ENCODE assay signal across 14 cellular contexts in the genomic region with DNA sequence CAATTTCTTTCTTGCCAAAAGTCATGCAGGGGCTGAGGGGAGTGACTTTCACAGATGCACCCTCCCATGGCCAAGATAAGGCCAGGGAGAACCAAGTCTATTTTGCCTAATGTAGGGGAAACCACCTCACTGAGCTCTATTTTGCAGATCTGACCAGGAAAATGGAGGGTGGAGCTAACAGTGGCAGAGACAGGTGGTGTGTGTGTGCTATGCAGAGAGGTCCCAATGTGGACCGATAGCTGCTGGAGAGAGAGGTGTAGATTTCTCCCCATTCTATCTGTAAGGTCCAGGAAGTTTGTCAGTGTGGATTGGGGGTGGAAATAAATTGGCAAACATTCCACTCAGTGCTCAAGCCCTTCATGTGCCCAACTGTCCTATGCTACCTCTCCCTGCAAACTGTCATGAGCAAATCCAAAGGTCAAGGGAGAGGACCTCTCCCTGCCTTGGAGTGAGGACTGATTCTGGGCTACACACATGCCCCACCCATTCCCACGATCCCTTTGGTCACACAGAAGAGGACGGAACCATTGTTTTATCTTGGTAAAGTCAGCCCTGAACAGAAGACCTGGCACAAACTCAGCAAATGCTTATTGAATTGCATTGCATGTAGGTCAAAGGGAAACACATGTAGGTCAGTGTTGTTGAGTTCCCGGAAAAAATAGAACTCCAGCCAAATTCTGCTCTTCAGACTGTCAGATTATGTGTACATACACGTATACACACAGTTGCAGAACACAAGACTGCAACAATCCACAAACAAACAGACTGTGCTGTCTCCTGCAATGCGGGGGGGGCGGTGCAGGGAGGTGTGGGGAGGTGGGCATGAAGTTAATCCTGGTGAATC.
DNase-seq lines count a peak whose midpoint lies in the region; ATAC-seq and TF ChIP-seq lines count a peak whose summit lies in the region.
"Had no signal": no experiment of that assay in that cellular context is flagged by ENCODE, and none has a peak within 500 bp of the region (broad histone marks: within the 10 kb centered on the region; RNA-seq: fewer than 3 reads in every experiment).

No MANE protein-coding gene starts in this region.

- H3K9me3 Mint-ChIP-seq in H9, result no peaks in the 10 kb centered on the region
- H3K9me3 Mint-ChIP-seq: activated naive CD4-positive, alpha-beta T cell treated with anti-CD3 and anti-CD28 coated beads for 36 hours; GM23338 had no signal

- H3K23me2 ChIP-seq in H9 (ENCODE audit: insufficient read length, low read depth, low read length, poor library complexity, severe bottlenecking), result no peaks in the 10 kb centered on the region

- H3K27ac Mint-ChIP-seq in H9, result no peak overlapping the region
- H3K27ac Mint-ChIP-seq: activated naive CD4-positive, alpha-beta T cell treated with anti-CD3 and anti-CD28 coated beads for 36 hours; GM23338 had no signal

- no peak overlapping the region for H2AK5ac ChIP-seq in H9 (ENCODE audit: insufficient read length, low read length)
- no peak overlapping the region for H2AK5ac ChIP-seq in trophoblast cell (ENCODE audit: low read length)

- H3K14ac ChIP-seq in H9 (ENCODE audit: insufficient read depth, low read length) (no peak overlapping the region), trophoblast cell (ENCODE audit: low read length) (no peak overlapping the region)

- no peak overlapping the region for H3K23ac ChIP-seq in H9 (ENCODE audit: insufficient read length, low read depth, low read length)
- H3K23ac ChIP-seq in trophoblast cell (ENCODE audit: low read length), result no peak overlapping the region

- WGBS in H9 (ENCODE audit: extremely low coverage, insufficient read length, low lambda C conversion rate), result no CpG with 5 or more reads among the region's 7 CpGs
- no CpG with 5 or more reads among the region's 7 CpGs for WGBS in trophoblast cell (ENCODE audit: extremely low coverage, insufficient coverage, insufficient read length)

- no peak overlapping the region for H2BK12ac ChIP-seq in H9 (ENCODE audit: insufficient read length, low read depth, low read length)
- H2BK12ac ChIP-seq in trophoblast cell (ENCODE audit: low read length), result no peak overlapping the region

- H4K12ac ChIP-seq in trophoblast cell (ENCODE audit: low read depth, low read length), result no peak overlapping the region

- H3K4me3 Mint-ChIP-seq in H9, result no peak overlapping the region
- H3K4me3 Mint-ChIP-seq: activated naive CD4-positive, alpha-beta T cell treated with anti-CD3 and anti-CD28 coated beads for 36 hours; GM23338 had no signal

- H3K56ac ChIP-seq in H9 (ENCODE audit: insufficient read length, low read depth, low read length), result no peak overlapping the region

- H2BK5ac ChIP-seq in H9 (ENCODE audit: insufficient read length, low read length) (no peak overlapping the region), trophoblast cell (ENCODE audit: low read depth, low read length, poor library complexity) (no peak overlapping the region)

- DNase-seq in H9, result no peak
- DNase-seq in astrocyte of the spinal cord (ENCODE audit: low read depth, low spot score), result peak; percentile 25
- peak in 1 of 2 donors; percentile 94 for DNase-seq in cardiac muscle cell (ENCODE audit: low read depth in 1 of 2, low spot score in 1 of 2)
- no peak for DNase-seq in trophoblast cell
- DNase-seq in activated CD4-positive, alpha-beta T cell treated with anti-CD3 and anti-CD28 coated beads, Interleukin-2, amount 50 U/mL, for 1 hour, result no peak
- no peak for DNase-seq in nucleus accumbens (lab: John Stamatoyannopoulos, UW)
- DNase-seq: activated naive CD4-positive, alpha-beta T cell treated with anti-CD3 and anti-CD28 coated beads for 36 hours; MG63; NCI-H345; T1000 had no signal

- H3K18ac ChIP-seq in H9 (ENCODE audit: insufficient read length, low read depth, low read length) (no peak overlapping the region), trophoblast cell (ENCODE audit: low read length) (no peak overlapping the region)

- no peak overlapping the region for H2BK120ac ChIP-seq in H9 (ENCODE audit: low read depth, low read length, poor library complexity, severe bottlenecking)
- H2BK120ac ChIP-seq in trophoblast cell (ENCODE audit: insufficient read depth, low read length, poor library complexity), result no peak overlapping the region

- H2AFZ ChIP-seq in H9 (ENCODE audit: low read length) (no peak overlapping the region), trophoblast cell (ENCODE audit: insufficient read depth, low read length, poor library complexity) (no peak overlapping the region)
- H2AFZ ChIP-seq: GM23338 had no signal

- H3K4ac ChIP-seq in H9 (ENCODE audit: low read depth, low read length) (no peak overlapping the region), trophoblast cell (ENCODE audit: low read depth, low read length) (no peak overlapping the region)

- no peak overlapping the region for H3T11ph ChIP-seq in H9 (ENCODE audit: low read length)

- H3K9me3 ChIP-seq in H9 (ENCODE audit: control insufficient read depth, low read depth, low read length), result no peaks in the 10 kb centered on the region
- no peaks in the 10 kb centered on the region for H3K9me3 ChIP-seq in cardiac muscle cell (ENCODE audit: low read depth)
- H3K9me3 ChIP-seq in trophoblast cell (ENCODE audit: insufficient read depth, low read depth, low read length), result no peaks in the 10 kb centered on the region
- H3K9me3 ChIP-seq: MG63 had no signal

- H3K9ac ChIP-seq in H9 (ENCODE audit: extremely low read depth, insufficient read length, low read length) (no peak overlapping the region), trophoblast cell (ENCODE audit: low read length) (peak overlapping the region; percentile 11)

- H3K36me3 Mint-ChIP-seq in H9 (ENCODE audit: insufficient read depth in 1 of 3, low read depth in 3 of 3), result peaks cover 0 to 18% (median 7%) of the 10 kb centered on the region in 3 experiments; a peak in 4 of 7 replicates

- H3K4me2 ChIP-seq in H9 (ENCODE audit: insufficient read depth, insufficient read length, low read length), result no peak overlapping the region
- H3K4me2 ChIP-seq in trophoblast cell (ENCODE audit: low read length), result no peak overlapping the region
- H3K4me2 ChIP-seq: GM23338 had no signal

- ATAC-seq in GM21576 (IDR thresholded peaks at IDR 0.05; ENCODE audit: unreplicated experiment) (no peak), HG02610 (IDR thresholded peaks at IDR 0.05; ENCODE audit: unreplicated experiment) (no peak)
- ATAC-seq: GM23338 had no signal

- H4K20me1 ChIP-seq in H9 (ENCODE audit: control insufficient read depth, insufficient read depth, insufficient read length), result no peaks in the 10 kb centered on the region

- H3K79me1 ChIP-seq in H9 (ENCODE audit: insufficient read depth, low read depth, low read length, poor library complexity, severe bottlenecking) (no peaks in the 10 kb centered on the region), trophoblast cell (ENCODE audit: low read length) (no peaks in the 10 kb centered on the region)

- H3K4me1 Mint-ChIP-seq in H9, result peaks cover 0 to 5% of the 10 kb centered on the region in 2 experiments; a peak in 1 of 4 replicates
- H3K4me1 Mint-ChIP-seq: GM23338 had no signal

- H3K27me3 ChIP-seq in H9 (ENCODE audit: insufficient read depth, low read length) (no peaks in the 10 kb centered on the region; the same call in 1 of the 2 replicates), cardiac muscle cell (no peaks in the 10 kb centered on the region), trophoblast cell (ENCODE audit: insufficient read depth, low read length) (no peaks in the 10 kb centered on the region)
- H3K27me3 ChIP-seq: MG63 had no signal

- H4K91ac ChIP-seq in H9 (ENCODE audit: insufficient read length, low read depth, low read length) (no peak overlapping the region), trophoblast cell (ENCODE audit: low read depth, low read length) (no peak overlapping the region)

- H3K27ac ChIP-seq in H9 (ENCODE audit: insufficient read length, low read depth, low read length) (no peak overlapping the region), cardiac muscle cell (peak overlapping the region; percentile 58), trophoblast cell (ENCODE audit: low read depth, low read length) (no peak overlapping the region)
- H3K27ac ChIP-seq: RWPE1 had no signal

- H3K79me2 ChIP-seq in H9 (ENCODE audit: insufficient read depth, low read length), result no peaks in the 10 kb centered on the region
- no peaks in the 10 kb centered on the region for H3K79me2 ChIP-seq in trophoblast cell (ENCODE audit: control insufficient read depth, insufficient read depth, low read length, poor library complexity)

- in situ Hi-C loops in astrocyte of the spinal cord (cut with HindIII; ENCODE audit: low sequenced_read_pairs), result no loop called here

- no peaks in the 10 kb centered on the region for H3K4me1 ChIP-seq in H9 (ENCODE audit: insufficient read depth, low read length)
- peaks cover 19% of the 10 kb centered on the region for H3K4me1 ChIP-seq in cardiac muscle cell (ENCODE audit: low read depth)
- no peaks in the 10 kb centered on the region for H3K4me1 ChIP-seq in trophoblast cell (ENCODE audit: control insufficient read depth in 1 of 2, insufficient read depth in 2 of 2, low read length in 2 of 2)

- peak overlapping the region; percentile 38 for H4K5ac ChIP-seq in H9 (ENCODE audit: insufficient read length, low read depth, low read length)

- TF ChIP-seq CTCF in H9 (conservative IDR thresholded peaks at IDR 0.05) (no peak), astrocyte of the spinal cord (IDR thresholded peaks at IDR 0.05; ENCODE audit: low read depth, low read length) (no peak), cardiac muscle cell (IDR thresholded peaks at IDR 0.05; ENCODE audit: low read depth, low read length) (no peak)

- no peak overlapping the region for H2BK20ac ChIP-seq in H9 (ENCODE audit: low read depth, low read length, poor library complexity, severe bottlenecking)

- H3K4me3 ChIP-seq in astrocyte of the spinal cord (ENCODE audit: low read depth, low read length), result no peak overlapping the region
- H3K4me3 ChIP-seq in cardiac muscle cell, result no peak overlapping the region
- H3K4me3 ChIP-seq in trophoblast cell (ENCODE audit: low read depth, low read length), result no peak overlapping the region
- H3K4me3 ChIP-seq: GM23338, MG63 had no signal

- H3K27me3 Mint-ChIP-seq in H9 (ENCODE audit: low read depth), result no peaks in the 10 kb centered on the region

- H4K8ac ChIP-seq in H9 (replicated peaks; ENCODE audit: insufficient read length, low read depth, low read length) (peak overlapping the region; percentile 38), trophoblast cell (ENCODE audit: low read depth, low read length) (no peak overlapping the region)

- H3K36me3 ChIP-seq in cardiac muscle cell (peaks cover 27% of the 10 kb centered on the region), trophoblast cell (ENCODE audit: control insufficient read depth in 1 of 2, insufficient read depth in 2 of 2, low read length in 2 of 2) (peaks cover 38 to 70% of the 10 kb centered on the region in 2 experiments)
- H3K36me3 ChIP-seq: MG63 had no signal

- no peak overlapping the region for H2BK15ac ChIP-seq in H9 (ENCODE audit: low read depth, low read length)
